Comparison of ENCODE assay signal across 19 cellular contexts in genomic region chr19:734716-735115, GRCh38. TPM values are rescaled to one million over a fixed set of nuclear protein-coding genes. Genes with fewer than 3 reads are reported as not detected.
"Had no signal": no experiment of that assay in that cellular context is flagged by ENCODE, and none has a peak within 500 bp of the region (broad histone marks: within the 10 kb centered on the region; RNA-seq: fewer than 3 reads in every experiment).

No MANE protein-coding gene starts in this region.

- H3K4me3 ChIP-seq: esophagus squamous epithelium, hepatocyte, skin epidermis, thoracic aorta had no signal

- H3K9me3 ChIP-seq: esophagus squamous epithelium, thoracic aorta had no signal

- DNase-seq: esophagus squamous epithelium had no signal

- H3K27ac ChIP-seq: epithelial cell of prostate, hepatocyte, skin epidermis, thoracic aorta had no signal

- FAIRE-seq: bronchial epithelial cell, urothelium cell line had no signal

- H2AFZ ChIP-seq: hepatocyte had no signal

- H3K36me3 ChIP-seq: thoracic aorta had no signal

- H3K4me2 ChIP-seq: hepatocyte had no signal

- H3K27me3 ChIP-seq: esophagus squamous epithelium, hepatocyte had no signal

- H3K79me2 ChIP-seq: hepatocyte had no signal

RNA-seq across cellular contexts. Expression of gene MISP, which starts 16.2 kb away (rescaled TPM):
- total RNA-seq: activated CD8-positive, alpha-beta memory T cell treated with anti-CD3 and anti-CD28 coated beads, Interleukin-2, amount 10 ng/mL, durations not matched to agents 7 days and 5 days; activated CD8-positive, alpha-beta T cell treated with anti-CD3 and anti-CD28 coated beads, Interleukin-2, amount 10 ng/mL, durations not matched to agents 7 days and 5 days; activated T-helper 2 cell treated with anti-CD3 and anti-CD28 coated beads, Interferon-gamma antibody, Interleukin-2, Interleukin-4, amounts not matched to agents 10 μg/mL and 5 μg/mL and 100 μg/mL, durations not matched to agents 14 hours and 24 hours and 36 hours; dermis blood vessel endothelial cell; mononuclear cell; natural killer cell; subcutaneous adipose tissue had no signal

RNA-seq across cellular contexts. Expression of gene PALM, which starts 26.0 kb away (rescaled TPM):
- total RNA-seq: activated CD8-positive, alpha-beta memory T cell treated with anti-CD3 and anti-CD28 coated beads, Interleukin-2, amount 10 ng/mL, durations not matched to agents 7 days and 5 days; activated CD8-positive, alpha-beta T cell treated with anti-CD3 and anti-CD28 coated beads, Interleukin-2, amount 10 ng/mL, durations not matched to agents 7 days and 5 days; activated T-helper 2 cell treated with anti-CD3 and anti-CD28 coated beads, Interferon-gamma antibody, Interleukin-2, Interleukin-4, amounts not matched to agents 10 μg/mL and 5 μg/mL and 100 μg/mL, durations not matched to agents 14 hours and 24 hours and 36 hours; mononuclear cell had no signal

RNA-seq across cellular contexts. Expression of gene PRSS57, which starts 39.5 kb away (rescaled TPM):
- total RNA-seq: activated CD8-positive, alpha-beta T cell treated with anti-CD3 and anti-CD28 coated beads, Interleukin-2, amount 10 ng/mL, durations not matched to agents 7 days and 5 days; activated naive CD4-positive, alpha-beta T cell treated with anti-CD3 and anti-CD28 coated beads, Interleukin-2, amount 50 U/mL, for 72 hours; activated T-helper 2 cell treated with anti-CD3 and anti-CD28 coated beads, Interferon-gamma antibody, Interleukin-2, Interleukin-4, amounts not matched to agents 10 μg/mL and 5 μg/mL and 100 μg/mL, durations not matched to agents 14 hours and 24 hours and 36 hours; bronchial epithelial cell; dermis blood vessel endothelial cell; esophagus squamous epithelium; glomerular endothelial cell; left colon; sciatic nerve; subcutaneous adipose tissue; thoracic aorta; WTC11 had no signal
